ENCODE assay signal across 10 cellular contexts in genomic region chr3:190306513-190307163, GRCh38. TPM values are rescaled to one million over a fixed set of nuclear protein-coding genes. Genes with fewer than 3 reads are reported as not detected.
DNase-seq lines count a peak whose midpoint lies in the region; ATAC-seq and TF ChIP-seq lines count a peak whose summit lies in the region.
"Had no signal": no experiment of that assay in that cellular context is flagged by ENCODE, and none has a peak within 500 bp of the region (broad histone marks: within the 10 kb centered on the region; RNA-seq: fewer than 3 reads in every experiment).

No MANE protein-coding gene starts in this region.

- H3K4me2 ChIP-seq in osteoblast (ENCODE audit: insufficient read depth, low read length): no peak overlapping the region

- intact Hi-C loops in Calu3 (cut with micrococcal nuclease; ENCODE audit: unreplicated experiment): loop anchor here (1.0 to 2.0 kb wide), 3 partner anchors 14 to 76 kb away; no protein-coding TSS in a partner anchor
- intact Hi-C loops in stomach (cut with DNase I; ENCODE audit: low total_unique reads): no loop called here

- H3K27ac Mint-ChIP-seq in Calu3 (ENCODE audit: unreplicated experiment): peak overlapping the region; percentile 90
- no peak overlapping the region for H3K27ac Mint-ChIP-seq in osteocyte (ENCODE audit: unreplicated experiment)
- H3K27ac Mint-ChIP-seq: stimulated activated memory B cell treated with anti-CD40 and anti-IgM and Interleukin-4, amounts not matched to agents 10 μg/mL and 1 μg/mL and 100 μg/mL, for 72 hours had no signal

- no peak for ATAC-seq in HG02588 (IDR thresholded peaks at IDR 0.05; ENCODE audit: unreplicated experiment)
- ATAC-seq: stimulated activated memory B cell treated with anti-CD40 and anti-IgM and Interleukin-4, amounts not matched to agents 10 μg/mL and 1 μg/mL and 100 μg/mL, for 72 hours had no signal

- H3K27me3 ChIP-seq in osteoblast (ENCODE audit: insufficient read depth, low read length) (no peaks in the 10 kb centered on the region), stomach (no peaks in the 10 kb centered on the region)

- CTCF ChIA-PET in Calu3 (lab: Charles Lee): interaction anchor here (0.6 to 2.2 kb wide), 8 partner anchors 12 to 82 kb away, joined by 3 to 12 read pairs (median 4); partner anchors contain the start of gene CLDN1

- no peak overlapping the region for H3K27ac ChIP-seq in osteoblast (ENCODE audit: low read depth, low read length)
- H3K27ac ChIP-seq in stomach: no peak overlapping the region

- peak; percentile 67 for DNase-seq in Calu3
- DNase-seq in NCI-H1105 treated with DMSO at 0.1 percent for 48 hours (lab: John Stamatoyannopoulos, UW): peak; percentile 82
- DNase-seq in astrocyte of the hippocampus (ENCODE audit: low read depth, low spot score): peak; percentile 45
- DNase-seq in osteoblast (ENCODE audit: insufficient read length, low spot score, missing footprints): no peak
- no peak for DNase-seq in osteocyte (ENCODE audit: extremely low spot score, unreplicated experiment)
- no peak for DNase-seq in stomach
- DNase-seq in NK-92 treated with Interleukin-12 subunit alpha and Interleukin-12 subunit beta, amount 100 ng/mL, for 24 hours (lab: John Stamatoyannopoulos, UW): no peak

- H3K4me3 Mint-ChIP-seq in Calu3 (ENCODE audit: low read depth, unreplicated experiment) (peak overlapping the region; percentile 51), osteocyte (ENCODE audit: unreplicated experiment) (no peak overlapping the region)
- H3K4me3 Mint-ChIP-seq: neural crest cell; stimulated activated memory B cell treated with anti-CD40 and anti-IgM and Interleukin-4, amounts not matched to agents 10 μg/mL and 1 μg/mL and 100 μg/mL, for 72 hours had no signal

- H3K9me3 ChIP-seq in osteoblast (ENCODE audit: low read depth, low read length): no peaks in the 10 kb centered on the region
- H3K9me3 ChIP-seq in stomach: no peaks in the 10 kb centered on the region

- no peak for TF ChIP-seq EP300 in stomach (IDR thresholded peaks at IDR 0.05)

- H3K36me3 Mint-ChIP-seq in Calu3 (ENCODE audit: insufficient read depth, unreplicated experiment) (peaks cover 70% of the 10 kb centered on the region), osteocyte (ENCODE audit: unreplicated experiment) (peaks cover 24% of the 10 kb centered on the region)
- H3K36me3 Mint-ChIP-seq: stimulated activated memory B cell treated with anti-CD40 and anti-IgM and Interleukin-4, amounts not matched to agents 10 μg/mL and 1 μg/mL and 100 μg/mL, for 72 hours had no signal

- no peaks in the 10 kb centered on the region for H3K79me2 ChIP-seq in osteoblast (ENCODE audit: insufficient read depth, low read length)

- TF ChIP-seq POLR2A in stomach (IDR thresholded peaks at IDR 0.05): no peak

- TF ChIP-seq CTCF in Calu3 (IDR thresholded peaks at IDR 0.05; ENCODE audit: unreplicated experiment) (no peak), osteoblast (IDR thresholded peaks at IDR 0.05; ENCODE audit: extremely low read depth, low read depth, low read length) (no peak), osteocyte (IDR thresholded peaks at IDR 0.05) (no peak), stomach (IDR thresholded peaks at IDR 0.05) (no peak)

- no peaks in the 10 kb centered on the region for H4K20me1 ChIP-seq in osteoblast (ENCODE audit: insufficient read depth, low read length)

- H3K9me3 Mint-ChIP-seq in Calu3 (ENCODE audit: low read depth, unreplicated experiment) (no peaks in the 10 kb centered on the region), osteocyte (ENCODE audit: unreplicated experiment) (no peaks in the 10 kb centered on the region)
- H3K9me3 Mint-ChIP-seq: neural crest cell; stimulated activated memory B cell treated with anti-CD40 and anti-IgM and Interleukin-4, amounts not matched to agents 10 μg/mL and 1 μg/mL and 100 μg/mL, for 72 hours had no signal

- BruUV-seq in Calu3 (replicated peaks; lab: Mats Ljungman, UMichigan): TSS peak; percentile 94

- H3K27me3 Mint-ChIP-seq in Calu3 (ENCODE audit: unreplicated experiment): no peaks in the 10 kb centered on the region
- no peaks in the 10 kb centered on the region for H3K27me3 Mint-ChIP-seq in osteocyte (ENCODE audit: unreplicated experiment)
- H3K27me3 Mint-ChIP-seq: stimulated activated memory B cell treated with anti-CD40 and anti-IgM and Interleukin-4, amounts not matched to agents 10 μg/mL and 1 μg/mL and 100 μg/mL, for 72 hours had no signal

- H3K4me1 ChIP-seq in osteoblast (ENCODE audit: insufficient read depth, low read length): no peaks in the 10 kb centered on the region
- peaks cover 0 to 13% (median 6%) of the 10 kb centered on the region in 4 donors for H3K4me1 ChIP-seq in stomach

- H3K4me1 Mint-ChIP-seq in Calu3 (ENCODE audit: low read depth, unreplicated experiment) (peaks cover 61% of the 10 kb centered on the region), osteocyte (ENCODE audit: unreplicated experiment) (peaks cover 12% of the 10 kb centered on the region)
- H3K4me1 Mint-ChIP-seq: neural crest cell had no signal

- H2AFZ ChIP-seq in osteoblast (ENCODE audit: low read length): peak overlapping the region; percentile 13

- 41 to 51% (median 45%) methylated on average over 4 of the region's 4 CpGs for WGBS in stomach, 5 donors

- no peak overlapping the region for H3K4me3 ChIP-seq in osteoblast (ENCODE audit: insufficient read depth, low read length)
- H3K4me3 ChIP-seq in stomach: no peak overlapping the region

- H3K36me3 ChIP-seq in osteoblast (ENCODE audit: insufficient read depth, low read length) (no peaks in the 10 kb centered on the region), stomach (no peaks in the 10 kb centered on the region)

RNA-seq across cellular contexts. Expression of gene CLDN1, which starts 15.6 kb away (rescaled TPM):
- total RNA-seq in Calu3 (2022): 204 and 253 TPM in 2 replicates
- total RNA-seq in osteoblast: 0.29 and 1.1 TPM in 2 replicates
- 41.4 and 43.8 TPM in 2 replicates for total RNA-seq in osteocyte
- 1 to 10 TPM in 2 of 5 donors, not detected in 3; 4.9 to 7.0 TPM for total RNA-seq in stomach
- polyA plus RNA-seq in stomach: 10 to 100 TPM in 1 of 3 donors, 1 to 10 TPM in 1, under 1 TPM in 1; 0.62 to 15.6 (median 1.1) TPM

Comparison
In these comparisons a context has a peak if more than half of its experiments do, and no peak if none do; other contexts are left out.
1. DNase-seq: peak in Calu3 (single experiment), NCI-H1105 treated with DMSO at 0.1 percent for 48 hours (single experiment) and astrocyte of the hippocampus (single experiment); none in osteoblast (single experiment), osteocyte (single experiment), stomach (single experiment) and NK-92 treated with Interleukin-12 subunit alpha and Interleukin-12 subunit beta, amount 100 ng/mL, for 24 hours (single experiment).